8 cellular contexts compared by ENCODE assay signal in the genomic region with DNA sequence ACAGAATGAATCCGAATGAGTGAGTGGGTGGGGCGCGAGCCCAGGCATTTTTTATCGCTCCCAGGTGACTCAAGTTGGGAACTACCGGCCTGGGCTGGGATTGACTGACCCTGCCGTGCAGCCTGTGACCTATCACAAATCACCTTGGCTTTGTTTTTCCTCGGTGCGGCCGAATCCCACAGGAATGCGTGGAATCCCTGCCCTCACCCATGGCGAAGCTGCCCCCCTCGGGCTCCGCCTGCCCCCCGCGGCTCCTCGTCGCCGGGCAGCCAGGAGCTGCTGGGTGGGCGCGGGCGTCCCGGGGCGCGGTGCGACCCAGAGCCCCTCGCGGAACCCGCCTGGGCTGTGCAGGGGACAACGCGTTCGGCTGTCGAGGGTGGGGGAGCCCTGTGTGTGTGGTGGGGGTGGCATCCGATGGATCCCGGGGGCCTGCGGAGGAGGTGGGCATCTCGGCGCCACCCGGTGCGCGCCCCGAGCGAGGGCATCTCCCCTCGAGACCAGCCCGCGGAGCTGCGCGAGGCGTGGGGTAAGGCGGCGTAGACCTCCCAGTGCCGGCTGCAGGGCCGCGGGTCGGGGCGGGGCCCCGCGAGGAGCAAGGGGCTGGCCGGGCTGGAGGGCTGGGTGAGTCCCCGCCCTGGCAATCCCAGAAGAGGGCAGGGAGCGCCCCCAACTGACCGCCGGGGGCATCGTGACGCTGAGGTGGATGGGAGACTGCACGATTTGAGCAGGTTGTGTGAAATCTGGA. TPM values are rescaled to one million over a fixed set of nuclear protein-coding genes. Genes with fewer than 3 reads are reported as not detected.
DNase-seq lines count a peak whose midpoint lies in the region; ATAC-seq and TF ChIP-seq lines count a peak whose summit lies in the region.

No MANE protein-coding gene starts in this region.

- no TSS peak for BruUV-seq in PC-9 (replicated peaks; lab: Mats Ljungman, UMichigan)

- H4K20me1 ChIP-seq in PC-9 (ENCODE audit: insufficient read depth) (no peaks in the 10 kb centered on the region), neural cell (ENCODE audit: insufficient read depth) (no peaks in the 10 kb centered on the region)

- no peaks in the 10 kb centered on the region for H3K79me2 ChIP-seq in PC-9 (ENCODE audit: low read depth)
- H3K79me2 ChIP-seq in neural cell (replicated peaks; ENCODE audit: insufficient read depth, low read length), result no peaks in the 10 kb centered on the region

- H3K36me3 ChIP-seq in PC-9 (ENCODE audit: low read depth), result no peaks in the 10 kb centered on the region
- no peaks in the 10 kb centered on the region for H3K36me3 ChIP-seq in neural cell (ENCODE audit: insufficient read depth, low read length)
- H3K36me3 ChIP-seq in stomach smooth muscle (ENCODE audit: control insufficient read depth in 2 of 2, insufficient read depth in 2 of 2, low read length in 2 of 2), result no peaks in the 10 kb centered on the region

- H3K27ac ChIP-seq in PC-9, result peak overlapping the region; percentile 68
- no peak overlapping the region for H3K27ac ChIP-seq in neural cell (ENCODE audit: low read length)
- H3K27ac ChIP-seq in stomach smooth muscle (ENCODE audit: low read length), result no peak overlapping the region

- peak overlapping the region; percentile 88 for H2AFZ ChIP-seq in PC-9
- no peak overlapping the region for H2AFZ ChIP-seq in neural cell (ENCODE audit: low read depth, low read length)

- peak; percentile 72 for TF ChIP-seq RAD21 in neural cell (conservative IDR thresholded peaks at IDR 0.05)

- H3F3A ChIP-seq in PC-9 (ENCODE audit: insufficient read depth, low read depth) (peaks cover 11% of the 10 kb centered on the region), neural cell (ENCODE audit: insufficient read depth, low read length, poor library complexity, severe bottlenecking) (no peaks in the 10 kb centered on the region)

- ATAC-seq in GM19455 (IDR thresholded peaks at IDR 0.05; ENCODE audit: unreplicated experiment) (peak; percentile 89), HG03565 (IDR thresholded peaks at IDR 0.05; ENCODE audit: unreplicated experiment) (peak; percentile 86)

- TF ChIP-seq CTCF in PC-9 (conservative IDR thresholded peaks at IDR 0.05) (peak; percentile 83), fibroblast of villous mesenchyme (IDR thresholded peaks at IDR 0.05; ENCODE audit: insufficient read depth, low read depth, low read length) (peak; percentile 89), neural cell (IDR thresholded peaks at IDR 0.05; ENCODE audit: poor library complexity, severe bottlenecking) (peak; percentile 77)

- peaks cover 23% of the 10 kb centered on the region for H3K4me1 ChIP-seq in PC-9 (replicated peaks; ENCODE audit: insufficient read depth)
- peaks cover 14% of the 10 kb centered on the region for H3K4me1 ChIP-seq in stomach smooth muscle (ENCODE audit: control insufficient read depth, insufficient read depth, low read length)

- CTCF ChIA-PET in PC-9 (lab: Charles Lee), result interaction anchor here (0.6 to 0.8 kb wide), 4 partner anchors 40 to 185 kb away, joined by 3 to 5 read pairs (median 3); no protein-coding TSS in a partner anchor

- H3K4me3 ChIP-seq in PC-9 (peak overlapping the region; percentile 69), fibroblast of villous mesenchyme (ENCODE audit: low read depth, low read length) (peak overlapping the region; percentile 66), neural cell (ENCODE audit: low read length) (peak overlapping the region; percentile 65), stomach smooth muscle (ENCODE audit: low read length in 2 of 2) (peak overlapping the region; percentile 63 to 73)

- intact Hi-C loops in PC-9 (cut with micrococcal nuclease; ENCODE audit: unreplicated experiment), result loop anchor here (1.0 to 10.0 kb wide), 7 partner anchors 40 to 587 kb away; partner anchors contain the start of gene PSMD1

- no peaks in the 10 kb centered on the region for H3K9me2 ChIP-seq in PC-9 (ENCODE audit: insufficient read depth)
- no peaks in the 10 kb centered on the region for H3K9me2 ChIP-seq in neural cell (ENCODE audit: insufficient read depth, low read length)

- H3K9ac ChIP-seq in neural cell (ENCODE audit: low read length) (peak overlapping the region; percentile 45), stomach smooth muscle (ENCODE audit: low read length in 2 of 2) (peak overlapping the region; percentile 50 to 79)

- peaks cover 12% of the 10 kb centered on the region; the same call in 1 of the 2 replicates for H3K9me3 ChIP-seq in PC-9 (ENCODE audit: insufficient read depth, low read depth)
- H3K9me3 ChIP-seq in neural cell (ENCODE audit: low read length), result no peaks in the 10 kb centered on the region
- peaks cover 0 to 5% of the 10 kb centered on the region in 2 donors for H3K9me3 ChIP-seq in stomach smooth muscle (ENCODE audit: control insufficient read depth in 2 of 2, low read length in 2 of 2)

- POLR2A ChIA-PET in PC-9 (lab: Charles Lee; ENCODE audit: unreplicated experiment), result interaction anchor here (0.6 to 0.7 kb wide), 3 partner anchors 43 to 214 kb away, joined by 7 to 18 read pairs (median 14); no protein-coding TSS in a partner anchor

- DNase-seq in DMS 273 (lab: John Stamatoyannopoulos, UW; ENCODE audit: unreplicated experiment) (peak; percentile 95), PC-9 (peak; percentile 86 to 92), activated T-helper 1 cell treated with Interleukin-2 at 50 U/mL for 16 hours (ENCODE audit: low read depth) (peak; percentile 42), fibroblast of villous mesenchyme (ENCODE audit: low read depth) (peak; percentile 77)

- H3K4me2 ChIP-seq in PC-9, result peak overlapping the region; percentile 73
- no peak overlapping the region for H3K4me2 ChIP-seq in neural cell (ENCODE audit: low read length)

- TF ChIP-seq EP300 in neural cell (conservative IDR thresholded peaks at IDR 0.05; ENCODE audit: poor library complexity, severe bottlenecking), result no peak

- H3K27me3 ChIP-seq in PC-9 (ENCODE audit: insufficient read depth, low read depth), result no peaks in the 10 kb centered on the region
- H3K27me3 ChIP-seq in neural cell (ENCODE audit: insufficient read depth, low read depth, low read length), result peaks cover 5% of the 10 kb centered on the region
- no peaks in the 10 kb centered on the region for H3K27me3 ChIP-seq in stomach smooth muscle (ENCODE audit: control insufficient read depth in 1 of 2, insufficient read depth in 2 of 2, low read length in 2 of 2)

TF ChIP-seq in neural cell, 6 proteins besides CTCF, POLR2A, EP300 and RAD21:
- TF ChIP-seq, protein P1, sequence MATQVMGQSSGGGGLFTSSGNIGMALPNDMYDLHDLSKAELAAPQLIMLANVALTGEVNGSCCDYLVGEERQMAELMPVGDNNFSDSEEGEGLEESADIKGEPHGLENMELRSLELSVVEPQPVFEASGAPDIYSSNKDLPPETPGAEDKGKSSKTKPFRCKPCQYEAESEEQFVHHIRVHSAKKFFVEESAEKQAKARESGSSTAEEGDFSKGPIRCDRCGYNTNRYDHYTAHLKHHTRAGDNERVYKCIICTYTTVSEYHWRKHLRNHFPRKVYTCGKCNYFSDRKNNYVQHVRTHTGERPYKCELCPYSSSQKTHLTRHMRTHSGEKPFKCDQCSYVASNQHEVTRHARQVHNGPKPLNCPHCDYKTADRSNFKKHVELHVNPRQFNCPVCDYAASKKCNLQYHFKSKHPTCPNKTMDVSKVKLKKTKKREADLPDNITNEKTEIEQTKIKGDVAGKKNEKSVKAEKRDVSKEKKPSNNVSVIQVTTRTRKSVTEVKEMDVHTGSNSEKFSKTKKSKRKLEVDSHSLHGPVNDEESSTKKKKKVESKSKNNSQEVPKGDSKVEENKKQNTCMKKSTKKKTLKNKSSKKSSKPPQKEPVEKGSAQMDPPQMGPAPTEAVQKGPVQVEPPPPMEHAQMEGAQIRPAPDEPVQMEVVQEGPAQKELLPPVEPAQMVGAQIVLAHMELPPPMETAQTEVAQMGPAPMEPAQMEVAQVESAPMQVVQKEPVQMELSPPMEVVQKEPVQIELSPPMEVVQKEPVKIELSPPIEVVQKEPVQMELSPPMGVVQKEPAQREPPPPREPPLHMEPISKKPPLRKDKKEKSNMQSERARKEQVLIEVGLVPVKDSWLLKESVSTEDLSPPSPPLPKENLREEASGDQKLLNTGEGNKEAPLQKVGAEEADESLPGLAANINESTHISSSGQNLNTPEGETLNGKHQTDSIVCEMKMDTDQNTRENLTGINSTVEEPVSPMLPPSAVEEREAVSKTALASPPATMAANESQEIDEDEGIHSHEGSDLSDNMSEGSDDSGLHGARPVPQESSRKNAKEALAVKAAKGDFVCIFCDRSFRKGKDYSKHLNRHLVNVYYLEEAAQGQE (IDR thresholded peaks at IDR 0.05; ENCODE audit: borderline replicate concordance), result no peak
- TF ChIP-seq SMC3 (conservative IDR thresholded peaks at IDR 0.05; ENCODE audit: poor library complexity) (peak; percentile 59), MXI1 (conservative IDR thresholded peaks at IDR 0.05; ENCODE audit: poor library complexity, severe bottlenecking) (peak; percentile 23)

RNA-seq across cellular contexts. Expression of gene B3GNT7, which starts 16.5 kb away (rescaled TPM):
- 14.0 and 25.8 TPM in 2 replicates for total RNA-seq in PC-9 (2021)
- 0.43 and 0.64 TPM in 2 replicates for total RNA-seq in fibroblast of villous mesenchyme
- polyA plus RNA-seq in neural cell, result 0.06 and 0.67 TPM in 2 replicates
- 0.73 and 0.81 TPM in 2 replicates for polyA minus RNA-seq in neural cell

RNA-seq across cellular contexts. Expression of gene NCL, which starts 52.2 kb away (rescaled TPM):
- total RNA-seq in PC-9 (2021) (450 and 557 TPM in 2 replicates), fibroblast of villous mesenchyme (100 and 103 TPM in 2 replicates)
- 99.8 and 101 TPM in 2 replicates for polyA plus RNA-seq in neural cell
- polyA minus RNA-seq in neural cell, result 159 and 219 TPM in 2 replicates

Comparison
In these comparisons a context has a peak if more than half of its experiments do, and no peak if none do; other contexts are left out.
1. DNase-seq: peak in every context shown above with its lines; median percentile 95 in DMS 273; 89 in PC-9; 77 in fibroblast of villous mesenchyme; 42 in activated T-helper 1 cell treated with Interleukin-2 at 50 U/mL for 16 hours.